15 cellular contexts compared by ENCODE assay signal in genomic region chr4:18202510-18202909, GRCh38.
"Had no signal": no experiment of that assay in that cellular context is flagged by ENCODE, and none has a peak within 500 bp of the region (broad histone marks: within the 10 kb centered on the region; RNA-seq: fewer than 3 reads in every experiment).

No MANE protein-coding gene starts in this region.

- ATAC-seq: heart left ventricle; left lobe of liver; mucosa of descending colon; naive thymus-derived CD8-positive, alpha-beta T cell had no signal

- H3K27ac ChIP-seq: heart left ventricle, neutrophil, right atrium auricular region, sigmoid colon, skin epidermis had no signal

- DNase-seq: foreskin melanocyte; heart left ventricle; hypothalamus; islet precursor cell; mammary epithelial cell; mucosa of descending colon; naive thymus-derived CD8-positive, alpha-beta T cell; sigmoid colon; stimulated activated CD4-positive, alpha-beta T cell treated with anti-CD3 and anti-CD28 coated beads, Interleukin-2, amount 100 ng/mL, for 24 hours; stimulated activated naive CD4-positive, alpha-beta T cell; trophoblast cell had no signal
